In the genomic region with DNA sequence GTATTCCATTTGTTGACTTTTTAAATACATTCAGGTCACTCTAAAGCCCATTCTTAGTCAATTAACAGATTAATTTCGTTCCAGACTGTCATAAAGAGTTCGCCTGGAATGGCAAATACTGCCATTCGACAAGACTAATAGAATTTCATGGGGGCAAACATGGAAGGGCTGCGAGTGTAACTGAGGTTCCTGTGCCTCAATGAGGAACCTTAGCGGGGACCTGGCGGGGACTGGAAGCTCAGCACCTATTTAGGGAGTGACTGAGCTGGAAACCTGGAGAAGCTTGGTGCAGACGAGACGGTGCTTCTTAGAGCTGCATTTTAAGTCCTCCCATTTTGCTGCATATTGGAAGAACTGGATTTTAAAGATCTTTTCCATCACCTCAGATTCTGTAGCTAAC, we compare ENCODE assay signal across 8 cellular contexts. TPM values are rescaled to one million over a fixed set of nuclear protein-coding genes. Genes with fewer than 3 reads are reported as not detected.
DNase-seq lines count a peak whose midpoint lies in the region; ATAC-seq and TF ChIP-seq lines count a peak whose summit lies in the region.

No MANE protein-coding gene starts in this region.

- no peaks in the 10 kb centered on the region for H3K9me3 Mint-ChIP-seq in activated naive CD8-positive, alpha-beta T cell (ENCODE audit: low read depth)

- H3K4me1 ChIP-seq in iPS-20b (ENCODE audit: insufficient read depth, low read length) (peaks cover 25% of the 10 kb centered on the region), subcutaneous abdominal adipose tissue (ENCODE audit: control insufficient read depth in 5 of 5, insufficient read depth in 5 of 5, low read length in 5 of 5) (peaks cover 2 to 47% (median 40%) of the 10 kb centered on the region in 5 donors)

- H3K36me3 Mint-ChIP-seq in activated naive CD8-positive, alpha-beta T cell, result no peaks in the 10 kb centered on the region

- peaks cover 55% of the 10 kb centered on the region for H3K27me3 Mint-ChIP-seq in activated naive CD8-positive, alpha-beta T cell

- H3K27ac Mint-ChIP-seq in activated naive CD8-positive, alpha-beta T cell, result no peak overlapping the region

- H3K4me1 Mint-ChIP-seq in activated naive CD8-positive, alpha-beta T cell (ENCODE audit: low read depth), result peaks cover 32% of the 10 kb centered on the region

- peak overlapping the region; percentile 82 for H3K4me3 ChIP-seq in iPS-20b (ENCODE audit: low read length)
- peak overlapping the region; percentile 54 to 80 (median 74) for H3K4me3 ChIP-seq in subcutaneous abdominal adipose tissue (ENCODE audit: low read depth in 1 of 5, low read length in 5 of 5)

- no peaks in the 10 kb centered on the region for H3K9me3 ChIP-seq in iPS-20b (ENCODE audit: insufficient read depth, low read depth, low read length)
- H3K9me3 ChIP-seq in subcutaneous abdominal adipose tissue (ENCODE audit: control insufficient read depth in 5 of 5, low read length in 5 of 5), result no peaks in the 10 kb centered on the region

- no peak for TF ChIP-seq CTCF in omental fat pad (IDR thresholded peaks at IDR 0.05)

- ATAC-seq in left lobe of liver (no peak), omental fat pad (ENCODE audit: low FRiP score) (no peak)

- H3K27me3 ChIP-seq in iPS-20b (ENCODE audit: insufficient read depth, low read length) (no peaks in the 10 kb centered on the region), subcutaneous abdominal adipose tissue (ENCODE audit: control insufficient read depth in 5 of 5, insufficient read depth in 4 of 5, low read length in 5 of 5) (peaks cover 10 to 37% (median 21%) of the 10 kb centered on the region in 5 donors)

- H3K36me3 ChIP-seq in iPS-20b (ENCODE audit: insufficient read depth, low read depth, low read length) (peaks cover 24% of the 10 kb centered on the region), subcutaneous abdominal adipose tissue (ENCODE audit: control insufficient read depth in 5 of 5, insufficient read depth in 5 of 5, low read length in 5 of 5) (no peaks in the 10 kb centered on the region)

- H3K27ac ChIP-seq in iPS-20b (ENCODE audit: low read length) (peak overlapping the region; percentile 78), subcutaneous abdominal adipose tissue (ENCODE audit: low read depth, low read length) (peak overlapping the region; percentile 10)

- peak overlapping the region; percentile 91 for H3K9ac ChIP-seq in iPS-20b (ENCODE audit: low read depth, low read length)
- peak overlapping the region in 2 of 5 donors; percentile 10 to 57 for H3K9ac ChIP-seq in subcutaneous abdominal adipose tissue (ENCODE audit: low read length in 5 of 5)

- peak overlapping the region; percentile 68 for H3K4me3 Mint-ChIP-seq in activated naive CD8-positive, alpha-beta T cell

- peak; percentile 37 for DNase-seq in NCI-H748 (lab: John Stamatoyannopoulos, UW; ENCODE audit: unreplicated experiment)
- no peak for DNase-seq in NCI-H748 treated with DMSO at 0.1 percent for 48 hours (lab: John Stamatoyannopoulos, UW)
- DNase-seq in glomerular visceral epithelial cell (ENCODE audit: extremely low spot score), result no peak
- no peak for DNase-seq in left lobe of liver (ENCODE audit: low spot score)
- DNase-seq in omental fat pad (ENCODE audit: low spot score), result no peak

RNA-seq across cellular contexts. Expression of gene VCAN, which starts 3.4 kb away (rescaled TPM):
- total RNA-seq in left lobe of liver (2.3 TPM), omental fat pad (100 to 1,000 TPM in 1 of 4 donors, 10 to 100 TPM in 3; 51.6 to 144 (median 91.3) TPM)

Comparison
In these comparisons a context has a peak if more than half of its experiments do, and no peak if none do; other contexts are left out.
1. RNA of gene VCAN, which starts 3.4 kb away (total RNA-seq): 51.6 to 144 TPM in omental fat pad; 2.3 TPM in left lobe of liver (single experiment); every median in the first group is over 10 times any median in the second.